Comparison of ENCODE assay signal across 10 cellular contexts in the genomic region with DNA sequence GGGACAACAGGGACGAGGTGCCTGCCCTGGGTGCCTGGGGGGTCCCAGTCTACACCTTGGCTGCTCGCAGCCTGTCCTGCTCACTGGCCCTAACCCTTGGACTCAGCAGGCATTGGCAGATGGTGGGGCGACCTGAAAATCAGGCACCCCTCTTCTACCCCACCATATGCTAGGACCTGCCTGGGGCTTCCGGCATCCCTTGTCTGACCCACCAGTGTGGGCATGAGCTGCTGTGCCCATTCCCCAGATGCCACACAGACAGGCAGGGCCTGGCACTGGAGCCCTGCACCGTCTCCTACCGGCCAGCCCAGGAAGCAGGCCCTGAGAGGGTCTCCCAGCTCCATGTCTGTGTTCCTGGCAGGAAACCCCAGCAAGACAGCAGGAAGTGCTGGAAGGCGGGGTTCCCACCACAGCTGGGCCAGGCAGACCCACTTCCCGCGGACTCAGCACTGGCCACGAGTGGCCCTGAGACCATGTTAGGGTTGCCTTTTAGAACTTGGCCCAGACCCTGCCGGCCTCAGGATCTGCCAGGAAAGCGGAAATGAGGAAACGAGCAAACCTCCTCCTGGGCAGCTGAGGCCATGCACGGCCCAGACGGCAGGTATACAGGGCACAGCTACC. TPM values are rescaled to one million over a fixed set of nuclear protein-coding genes. Genes with fewer than 3 reads are reported as not detected.
DNase-seq lines count a peak whose midpoint lies in the region; ATAC-seq and TF ChIP-seq lines count a peak whose summit lies in the region.
"Had no signal": no experiment of that assay in that cellular context is flagged by ENCODE, and none has a peak within 500 bp of the region (broad histone marks: within the 10 kb centered on the region; RNA-seq: fewer than 3 reads in every experiment).

No MANE protein-coding gene starts in this region.

- H3K36me3 ChIP-seq in CD4-positive, alpha-beta memory T cell (ENCODE audit: insufficient read depth, low read length): no peaks in the 10 kb centered on the region
- no peaks in the 10 kb centered on the region for H3K36me3 ChIP-seq in prostate gland

- H3K27ac ChIP-seq in CD4-positive, alpha-beta memory T cell (ENCODE audit: low read depth, low read length): peak overlapping the region; percentile 12
- H3K27ac ChIP-seq in prostate gland: peak overlapping the region; percentile 93 to 97

- TF ChIP-seq CTCF in fibroblast of villous mesenchyme (IDR thresholded peaks at IDR 0.05; ENCODE audit: insufficient read depth, low read depth, low read length): no peak
- no peak for TF ChIP-seq CTCF in prostate gland (IDR thresholded peaks at IDR 0.05)

- 45% methylated on average over 15 of the region's 15 CpGs for WGBS in prostate gland

- intact Hi-C loops in CD4-positive, alpha-beta memory T cell (cut with micrococcal nuclease): loop anchor here (5.0 to 10.0 kb wide), 3 partner anchors 69 to 434 kb away; partner anchors contain the start of genes FAM120A and FAM120AOS
- intact Hi-C loops in prostate gland (cut with DNase I): loop anchor here (5.0 to 10.0 kb wide), 3 partner anchors 34 to 324 kb away; partner anchors contain the start of genes CARD19, FAM120A and FAM120AOS

- peaks cover 80% of the 10 kb centered on the region for H3K4me1 ChIP-seq in CD4-positive, alpha-beta memory T cell (ENCODE audit: insufficient read depth, low read length)
- H3K4me1 ChIP-seq in prostate gland (replicated peaks): peaks cover 49% of the 10 kb centered on the region

- H3K27ac Mint-ChIP-seq in CD4-positive, alpha-beta memory T cell: peak overlapping the region in 6 of 7 donors; percentile 22 to 98 (median 71)
- H3K27ac Mint-ChIP-seq in activated T-cell treated with anti-CD3 and anti-CD28 coated beads, Interleukin-2, amount 50 U/mL, for 72 hours: peak overlapping the region; percentile 50

- no peak for ATAC-seq in activated T-cell treated with anti-CD3 and anti-CD28 coated beads, Interleukin-2, amount 50 U/mL, for 72 hours (replicated peaks in 1 of 2)
- no peak for ATAC-seq in HG03571 (IDR thresholded peaks at IDR 0.05; ENCODE audit: unreplicated experiment)

- H3K4me3 ChIP-seq in CD4-positive, alpha-beta memory T cell (ENCODE audit: low read length in 2 of 2): no peak overlapping the region
- no peak overlapping the region for H3K4me3 ChIP-seq in fibroblast of villous mesenchyme (ENCODE audit: low read depth, low read length)
- H3K4me3 ChIP-seq in prostate gland: no peak overlapping the region

- no peaks in the 10 kb centered on the region for H3K27me3 ChIP-seq in CD4-positive, alpha-beta memory T cell (ENCODE audit: insufficient read depth, low read length)
- no peaks in the 10 kb centered on the region for H3K27me3 ChIP-seq in prostate gland (replicated peaks; ENCODE audit: insufficient read depth)

- H3K36me3 Mint-ChIP-seq in CD4-positive, alpha-beta memory T cell: peaks cover 0 to 22% of the 10 kb centered on the region in 2 donors
- peaks cover 4% of the 10 kb centered on the region in 2 donors for H3K36me3 Mint-ChIP-seq in activated T-cell treated with anti-CD3 and anti-CD28 coated beads, Interleukin-2, amount 50 U/mL, for 72 hours (ENCODE audit: insufficient read depth in 2 of 2)

- no peaks in the 10 kb centered on the region for H3K9me3 ChIP-seq in CD4-positive, alpha-beta memory T cell (ENCODE audit: control insufficient read depth in 1 of 2, low read length in 2 of 2)
- H3K9me3 ChIP-seq in prostate gland: no peaks in the 10 kb centered on the region

- peak overlapping the region in 6 of 8 donors; percentile 35 to 96 (median 88) for H3K4me3 Mint-ChIP-seq in CD4-positive, alpha-beta memory T cell
- H3K4me3 Mint-ChIP-seq in activated T-cell treated with anti-CD3 and anti-CD28 coated beads, Interleukin-2, amount 50 U/mL, for 72 hours: peak overlapping the region; percentile 94 to 96

- peaks cover 44 to 88% (median 63%) of the 10 kb centered on the region in 4 donors for H3K4me1 Mint-ChIP-seq in CD4-positive, alpha-beta memory T cell
- peaks cover 86% of the 10 kb centered on the region for H3K4me1 Mint-ChIP-seq in activated T-cell treated with anti-CD3 and anti-CD28 coated beads, Interleukin-2, amount 50 U/mL, for 72 hours (ENCODE audit: low read depth)

- H3K27me3 Mint-ChIP-seq in CD4-positive, alpha-beta memory T cell: no peaks in the 10 kb centered on the region
- H3K27me3 Mint-ChIP-seq in activated T-cell treated with anti-CD3 and anti-CD28 coated beads, Interleukin-2, amount 50 U/mL, for 72 hours (ENCODE audit: low read depth): no peaks in the 10 kb centered on the region

- CTCF ChIA-PET in CD4-positive, alpha-beta memory T cell (lab: Charles Lee; ENCODE audit: partially characterized antibody): interaction anchor here (1.6 to 2.3 kb wide), 3 partner anchors 11 to 24 kb away, joined by 4 to 6 read pairs (median 4); no protein-coding TSS in a partner anchor

- POLR2A ChIA-PET in CD4-positive, alpha-beta memory T cell (lab: Charles Lee; ENCODE audit: partially characterized antibody): interaction anchor here (0.8 to 1.8 kb wide), 8 partner anchors 10 to 167 kb away, joined by 3 to 7 read pairs (median 4); no protein-coding TSS in a partner anchor

- no peak for DNase-seq in CD4-positive, alpha-beta memory T cell
- DNase-seq in activated T-cell treated with anti-CD3 and anti-CD28 coated beads, Interleukin-2, amount 50 U/mL, for 72 hours: no peak
- DNase-seq in fibroblast of villous mesenchyme (ENCODE audit: low read depth) (peak; percentile 12), prostate gland (ENCODE audit: low spot score) (no peak), foreskin melanocyte (no peak), DMS79 treated with DMSO at 0.1 percent for 48 hours (lab: John Stamatoyannopoulos, UW) (no peak)
- no peak for DNase-seq in stimulated activated CD4-positive, alpha-beta T cell treated with anti-CD3 and anti-CD28 coated beads, Interleukin-4, amount 100 ng/mL, for 4 hours
- DNase-seq: NCI-H2171 treated with DMSO at 0.1 percent for 48 hours had no signal

- no peaks in the 10 kb centered on the region for H3K9me3 Mint-ChIP-seq in CD4-positive, alpha-beta memory T cell
- no peaks in the 10 kb centered on the region for H3K9me3 Mint-ChIP-seq in activated T-cell treated with anti-CD3 and anti-CD28 coated beads, Interleukin-2, amount 50 U/mL, for 72 hours

- TF ChIP-seq POLR2A in prostate gland (IDR thresholded peaks at IDR 0.05): no peak

RNA-seq across cellular contexts. Expression of gene NINJ1, which starts 3.1 kb away (rescaled TPM):
- total RNA-seq in CD4-positive, alpha-beta memory T cell: 10 to 100 TPM; 31.1 to 31.3 TPM
- 10 to 100 TPM; 75.7 to 92.4 TPM for polyA plus RNA-seq in CD4-positive, alpha-beta memory T cell
- 100 to 1,000 TPM; 121 to 124 TPM for total RNA-seq in activated T-cell treated with anti-CD3 and anti-CD28 coated beads, Interleukin-2, amount 50 U/mL, for 72 hours
- 30.3 and 33.7 TPM in 2 replicates for total RNA-seq in fibroblast of villous mesenchyme
- total RNA-seq in prostate gland: 100 to 1,000 TPM; 139 to 183 TPM

RNA-seq across cellular contexts. Expression of gene CARD19, which starts 35.0 kb away (rescaled TPM):
- total RNA-seq in CD4-positive, alpha-beta memory T cell: 10 to 100 TPM; 57.8 to 64.2 TPM
- 10 to 100 TPM; 65.6 to 88.7 TPM for polyA plus RNA-seq in CD4-positive, alpha-beta memory T cell
- total RNA-seq in activated T-cell treated with anti-CD3 and anti-CD28 coated beads, Interleukin-2, amount 50 U/mL, for 72 hours: 10 to 100 TPM; 65.7 to 70.0 TPM
- total RNA-seq in fibroblast of villous mesenchyme (35.8 and 45.1 TPM in 2 replicates), prostate gland (100 to 1,000 TPM in 1 of 2 donors, 10 to 100 TPM in 1; 41.9 to 111 TPM)

RNA-seq across cellular contexts. Expression of gene WNK2, which starts 53.0 kb away (rescaled TPM):
- total RNA-seq in CD4-positive, alpha-beta memory T cell: under 1 TPM in 1 of 2 experiments, not detected in 1; 0.26 TPM
- polyA plus RNA-seq in CD4-positive, alpha-beta memory T cell: not detected
- total RNA-seq in activated T-cell treated with anti-CD3 and anti-CD28 coated beads, Interleukin-2, amount 50 U/mL, for 72 hours: 1 to 10 TPM in 1 of 2 donors, under 1 TPM in 1; 0.70 to 1.1 TPM
- not detected in 2 replicates for total RNA-seq in fibroblast of villous mesenchyme
- 100 to 1,000 TPM in 1 of 2 donors, 10 to 100 TPM in 1; 77.9 to 136 TPM for total RNA-seq in prostate gland
- polyA plus RNA-seq: keratinocyte had no signal

Comparison
In these comparisons a context has a peak if more than half of its experiments do, and no peak if none do; other contexts are left out.
1. RNA of gene WNK2, which starts 53.0 kb away (total RNA-seq): 77.9 to 136 TPM in prostate gland; 0.70 to 1.1 TPM in activated T-cell treated with anti-CD3 and anti-CD28 coated beads, Interleukin-2, amount 50 U/mL, for 72 hours, 0.26 TPM in CD4-positive, alpha-beta memory T cell and not detected in fibroblast of villous mesenchyme; every median in the first group is over 10 times any median in the second.